In the genomic region with DNA sequence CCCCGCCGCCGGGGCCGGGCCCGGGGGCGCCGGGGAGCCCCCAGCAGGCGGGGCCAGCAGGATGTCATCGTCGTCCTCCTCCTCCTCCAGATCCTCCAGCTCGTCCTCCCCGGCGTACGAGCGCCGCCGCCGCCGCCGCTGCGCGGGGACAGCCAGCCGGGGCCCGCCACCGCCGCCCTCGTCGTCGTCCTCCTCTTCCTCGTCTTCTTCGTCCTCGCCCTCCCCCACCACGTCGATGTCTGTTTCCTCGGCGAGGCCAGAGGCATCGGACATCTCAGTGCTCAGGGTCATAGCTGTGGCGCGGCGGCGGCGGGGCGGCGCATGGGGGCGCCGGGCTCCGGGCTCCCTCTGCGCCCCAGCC, we compare ENCODE assay signal across 1 cellular context.
TF ChIP-seq lines count a peak whose summit lies in the region.

No MANE protein-coding gene starts in this region.

TF ChIP-seq in HEK293, 187 proteins besides CTCF, POLR2A, EP300 and RAD21 (continued from another document):
- TF ChIP-seq, protein P1, sequence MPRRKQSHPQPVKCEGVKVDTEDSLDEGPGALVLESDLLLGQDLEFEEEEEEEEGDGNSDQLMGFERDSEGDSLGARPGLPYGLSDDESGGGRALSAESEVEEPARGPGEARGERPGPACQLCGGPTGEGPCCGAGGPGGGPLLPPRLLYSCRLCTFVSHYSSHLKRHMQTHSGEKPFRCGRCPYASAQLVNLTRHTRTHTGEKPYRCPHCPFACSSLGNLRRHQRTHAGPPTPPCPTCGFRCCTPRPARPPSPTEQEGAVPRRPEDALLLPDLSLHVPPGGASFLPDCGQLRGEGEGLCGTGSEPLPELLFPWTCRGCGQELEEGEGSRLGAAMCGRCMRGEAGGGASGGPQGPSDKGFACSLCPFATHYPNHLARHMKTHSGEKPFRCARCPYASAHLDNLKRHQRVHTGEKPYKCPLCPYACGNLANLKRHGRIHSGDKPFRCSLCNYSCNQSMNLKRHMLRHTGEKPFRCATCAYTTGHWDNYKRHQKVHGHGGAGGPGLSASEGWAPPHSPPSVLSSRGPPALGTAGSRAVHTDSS (tag by site-specific recombination; IDR thresholded peaks at IDR 0.05), result peak; percentile 89
- no peak for TF ChIP-seq ZNF223 (tag by site-specific recombination; IDR thresholded peaks at IDR 0.05)
- TF ChIP-seq ZNF596 (tag by site-specific recombination; IDR thresholded peaks at IDR 0.05), result 0 out of 2 replicates have a peak, but pooled peaks have one; percentile 40
- no peak for TF ChIP-seq OSR2 (tag by site-specific recombination; IDR thresholded peaks at IDR 0.05)
